ENCODE assay signal across 4 cellular contexts in genomic region chr11:2595205-2595604, GRCh38.
TF ChIP-seq lines count a peak whose summit lies in the region.

No MANE protein-coding gene starts in this region.

TF ChIP-seq in HepG2, 621 proteins besides CTCF, POLR2A, EP300 and RAD21:
- TF ChIP-seq ZBTB1 (CRISPR knock-in tag; IDR thresholded peaks at IDR 0.05; ENCODE audit: borderline replicate concordance), result no peak
- no peak for TF ChIP-seq ZNF3 (CRISPR knock-in tag; IDR thresholded peaks at IDR 0.05)
- peak; percentile 79 for TF ChIP-seq MAFF (IDR thresholded peaks at IDR 0.05; ENCODE audit: low read depth, low read length)
- no peak for TF ChIP-seq HIC2 (CRISPR knock-in tag; IDR thresholded peaks at IDR 0.05; ENCODE audit: low read depth)
- TF ChIP-seq GTF2F1 (IDR thresholded peaks at IDR 0.05; ENCODE audit: low read length), result no peak
- peak; percentile 70 to 89 for TF ChIP-seq MAFK (conservative IDR thresholded peaks at IDR 0.05 in 1 of 2, IDR thresholded peaks at IDR 0.05 in 1 of 2; ENCODE audit: low read length in 2 of 2)

TF ChIP-seq in A549, 52 proteins besides CTCF, POLR2A, EP300 and RAD21:
- TF ChIP-seq JUNB (IDR thresholded peaks at IDR 0.05) (no peak), SMC3 (IDR thresholded peaks at IDR 0.05) (no peak), MAFK (IDR thresholded peaks at IDR 0.05; ENCODE audit: partially characterized antibody) (peak; percentile 88)

TF ChIP-seq in IMR-90, 13 proteins besides CTCF, POLR2A, EP300 and RAD21:
- no peak for TF ChIP-seq FOS (IDR thresholded peaks at IDR 0.05; ENCODE audit: low read depth, low read length)
- no peak for TF ChIP-seq CHD1 (IDR thresholded peaks at IDR 0.05; ENCODE audit: low read depth, low read length)
- peak; percentile 83 for TF ChIP-seq MAFK (IDR thresholded peaks at IDR 0.05; ENCODE audit: low read depth, low read length)

TF ChIP-seq in K562, 482 proteins besides CTCF, POLR2A, EP300 and RAD21:
- TF ChIP-seq MAFG (tag; conservative IDR thresholded peaks at IDR 0.05) (peak; percentile 32), AFF1 (IDR thresholded peaks at IDR 0.05; ENCODE audit: low read depth in 1 of 2, partially characterized antibody in 2 of 2) (no peak), ZFP1 (CRISPR knock-in tag; IDR thresholded peaks at IDR 0.05) (no peak), NR3C1 (CRISPR knock-in tag; IDR thresholded peaks at IDR 0.05) (no peak), ZNF507 (tag; conservative IDR thresholded peaks at IDR 0.05) (no peak), ZBTB34 (CRISPR knock-in tag; IDR thresholded peaks at IDR 0.05) (no peak), ZNF316 (IDR thresholded peaks at IDR 0.05) (peak; percentile 75), STAT6 (CRISPR knock-in tag; IDR thresholded peaks at IDR 0.05) (no peak), DEAF1 (CRISPR knock-in tag; IDR thresholded peaks at IDR 0.05) (no peak), MAFK (IDR thresholded peaks at IDR 0.05; ENCODE audit: low read length) (peak; percentile 57; the same call in 1 of the 2 replicates), SFPQ (IDR thresholded peaks at IDR 0.05; ENCODE audit: low read depth, low read length) (no peak), TCF15 (CRISPR knock-in tag; IDR thresholded peaks at IDR 0.05) (no peak), HEY1 (CRISPR knock-in tag; IDR thresholded peaks at IDR 0.05; ENCODE audit: borderline replicate concordance) (no peak), MAFF (IDR thresholded peaks at IDR 0.05; ENCODE audit: low read length) (peak; percentile 61), CBFA2T2 (conservative IDR thresholded peaks at IDR 0.05) (no peak), STAT5B (CRISPR knock-in tag; IDR thresholded peaks at IDR 0.05) (no peak), MNT (conservative IDR thresholded peaks at IDR 0.05) (no peak), C11orf30 (IDR thresholded peaks at IDR 0.05; ENCODE audit: low read depth) (peak; percentile 58), ZNF239 (CRISPR knock-in tag; IDR thresholded peaks at IDR 0.05) (no peak), CEBPZ (IDR thresholded peaks at IDR 0.05; ENCODE audit: borderline replicate concordance, low read depth, low read length) (no peak), RBFOX2 (IDR thresholded peaks at IDR 0.05; ENCODE audit: low read depth, low read length) (no peak)
